In genomic region chr3:125240496-125240895, GRCh38 we compare ENCODE assay signal across 20 cellular contexts. TPM values are rescaled to one million over a fixed set of nuclear protein-coding genes. Genes with fewer than 3 reads are reported as not detected.
DNase-seq lines count a peak whose midpoint lies in the region; ATAC-seq and TF ChIP-seq lines count a peak whose summit lies in the region.
"Had no signal": no experiment of that assay in that cellular context is flagged by ENCODE, and none has a peak within 500 bp of the region (broad histone marks: within the 10 kb centered on the region; RNA-seq: fewer than 3 reads in every experiment).

No MANE protein-coding gene starts in this region.

- no peaks in the 10 kb centered on the region for H3K9me3 ChIP-seq in SK-N-MC (ENCODE audit: low read depth, low read length)
- H3K9me3 ChIP-seq: SJSA1, spleen, transverse colon had no signal

- no peaks in the 10 kb centered on the region for H3K9me3 Mint-ChIP-seq in HFFc6
- no peaks in the 10 kb centered on the region for H3K9me3 Mint-ChIP-seq in natural killer cell treated with Interleukin-12 subunit alpha and Interleukin-12 subunit beta and Interleukin-15 and Interleukin-18, amount 100 ng/mL, for 72 hours

- H3K4me3 Mint-ChIP-seq in HFFc6 = 0 out of 2 replicates have a peak overlapping the region, but pooled peaks have one; percentile 4
- H3K4me3 Mint-ChIP-seq in natural killer cell treated with Interleukin-12 subunit alpha and Interleukin-12 subunit beta and Interleukin-15 and Interleukin-18, amount 100 ng/mL, for 72 hours = no peak overlapping the region
- H3K4me3 Mint-ChIP-seq: activated CD4-positive, alpha-beta T cell treated with anti-CD3 and anti-CD28 coated beads for 36 hours; naive thymus-derived CD4-positive, alpha-beta T cell; stimulated activated effector memory CD8-positive, alpha-beta T cell treated with anti-CD3 and anti-CD28 coated beads, Interleukin-12 subunit alpha, Interleukin-12 subunit beta, amount 100 ng/mL, for 72 hours had no signal

- no peak overlapping the region; the same call in 1 of the 2 replicates for H3K27ac Mint-ChIP-seq in HFFc6
- peak overlapping the region in 1 of 2 donors; percentile 36 for H3K27ac Mint-ChIP-seq in natural killer cell treated with Interleukin-12 subunit alpha and Interleukin-12 subunit beta and Interleukin-15 and Interleukin-18, amount 100 ng/mL, for 72 hours
- H3K27ac Mint-ChIP-seq: activated CD4-positive, alpha-beta T cell treated with anti-CD3 and anti-CD28 coated beads for 36 hours; stimulated activated effector memory CD8-positive, alpha-beta T cell treated with anti-CD3 and anti-CD28 coated beads, Interleukin-12 subunit alpha, Interleukin-12 subunit beta, amount 100 ng/mL, for 72 hours had no signal

- peak overlapping the region; percentile 14; the same call in 1 of the 2 replicates for H3K27ac ChIP-seq in SK-N-MC
- H3K27ac ChIP-seq: C4-2B, SJSA1, spleen, transverse colon had no signal

- TF ChIP-seq CTCF in HFFc6 (IDR thresholded peaks at IDR 0.05) (no peak), fibroblast of mammary gland (conservative IDR thresholded peaks at IDR 0.05; ENCODE audit: control insufficient read depth, insufficient read depth, low read depth, low read length) (no peak)

- peaks cover 60% of the 10 kb centered on the region for H3K4me1 Mint-ChIP-seq in HFFc6 (ENCODE audit: low read depth)
- H3K4me1 Mint-ChIP-seq in natural killer cell treated with Interleukin-12 subunit alpha and Interleukin-12 subunit beta and Interleukin-15 and Interleukin-18, amount 100 ng/mL, for 72 hours (ENCODE audit: low read depth in 2 of 2) = peaks cover 32 to 38% of the 10 kb centered on the region in 2 donors
- H3K4me1 Mint-ChIP-seq: activated CD4-positive, alpha-beta T cell treated with anti-CD3 and anti-CD28 coated beads for 36 hours had no signal

- peak; percentile 46 to 68 for ATAC-seq in natural killer cell treated with Interleukin-12 subunit alpha and Interleukin-12 subunit beta and Interleukin-15 and Interleukin-18, amount 100 ng/mL, for 72 hours
- ATAC-seq in Right ventricle myocardium inferior = no peak
- ATAC-seq: activated CD4-positive, alpha-beta T cell treated with anti-CD3 and anti-CD28 coated beads for 36 hours; left ventricle myocardium superior; naive thymus-derived CD4-positive, alpha-beta T cell; stimulated activated effector memory CD8-positive, alpha-beta T cell treated with anti-CD3 and anti-CD28 coated beads, Interleukin-12 subunit alpha, Interleukin-12 subunit beta, amount 100 ng/mL, for 72 hours had no signal

- intact Hi-C loops in Right ventricle myocardium inferior (cut with DNase I) = no loop called here

- H3K4me3 ChIP-seq in SK-N-MC = no peak overlapping the region
- no peak overlapping the region for H3K4me3 ChIP-seq in fibroblast of mammary gland (ENCODE audit: control insufficient read depth, low read depth, low read length)
- H3K4me3 ChIP-seq: SJSA1, spleen, transverse colon had no signal

- no peak overlapping the region for H3K9ac ChIP-seq in SK-N-MC (ENCODE audit: insufficient read length)

- peaks cover 38% of the 10 kb centered on the region for H3K36me3 Mint-ChIP-seq in HFFc6 (ENCODE audit: low read depth)
- peaks cover 9% of the 10 kb centered on the region for H3K36me3 Mint-ChIP-seq in natural killer cell treated with Interleukin-12 subunit alpha and Interleukin-12 subunit beta and Interleukin-15 and Interleukin-18, amount 100 ng/mL, for 72 hours

- peaks cover 10% of the 10 kb centered on the region for H3K36me3 ChIP-seq in SK-N-MC (ENCODE audit: insufficient read depth, low read length)
- H3K36me3 ChIP-seq: SJSA1, transverse colon had no signal

- peaks cover 4% of the 10 kb centered on the region; the same call in 1 of the 2 replicates for H3K27me3 Mint-ChIP-seq in HFFc6 (ENCODE audit: insufficient read depth)
- no peaks in the 10 kb centered on the region for H3K27me3 Mint-ChIP-seq in natural killer cell treated with Interleukin-12 subunit alpha and Interleukin-12 subunit beta and Interleukin-15 and Interleukin-18, amount 100 ng/mL, for 72 hours
- H3K27me3 Mint-ChIP-seq: activated CD4-positive, alpha-beta T cell treated with anti-CD3 and anti-CD28 coated beads for 36 hours; naive thymus-derived CD4-positive, alpha-beta T cell had no signal

- DNase-seq in HFFc6 (peak; percentile 29), SK-N-MC (ENCODE audit: low read depth, low spot score) (no peak), fibroblast of mammary gland (ENCODE audit: low read depth) (peak; percentile 25), NCI-H1417 (lab: John Stamatoyannopoulos, UW) (no peak), Right ventricle myocardium inferior (ENCODE audit: missing footprints) (no peak), HK-2 (ENCODE audit: unreplicated experiment) (no peak)
- DNase-seq in natural killer cell treated with Interleukin-12 subunit alpha and Interleukin-12 subunit beta and Interleukin-15 and Interleukin-18, amount 100 ng/mL, for 72 hours (ENCODE audit: low spot score) = peak; percentile 63
- DNase-seq: activated CD4-positive, alpha-beta T cell treated with anti-CD3 and anti-CD28 coated beads for 36 hours; activated CD8-positive, alpha-beta memory T cell treated with anti-CD3 and anti-CD28 coated beads, Interleukin-2, amount 50 U/mL, for 4 hours; activated naive CD4-positive, alpha-beta T cell treated with Interleukin-2 at 50 U/mL for 16 hours; left ventricle myocardium superior; naive thymus-derived CD4-positive, alpha-beta T cell; NCI-H1436 treated with DMSO at 0.1 percent for 48 hours; NCI-H345; spleen; T1000; transverse colon had no signal

RNA-seq across cellular contexts. Expression of gene SLC12A8, which starts 27.9 kb away (rescaled TPM):
- 1 to 10 TPM; 1.8 to 4.6 (median 3.7) TPM for total RNA-seq in HFFc6 (2021; fragmentation: NEBNext Ultra II Directional; extraction: Animal tissue kit (Norgen Biotek cat#: 25700))
- 1 to 10 TPM; 2.7 to 4.7 TPM for total RNA-seq in natural killer cell treated with Interleukin-12 subunit alpha and Interleukin-12 subunit beta and Interleukin-15 and Interleukin-18, amount 100 ng/mL, for 72 hours
- 0.19 TPM for total RNA-seq in Right ventricle myocardium inferior

Comparison
In these comparisons a context has a peak if more than half of its experiments do, and no peak if none do; other contexts are left out.
1. DNase-seq: peak in HFFc6 (single experiment), fibroblast of mammary gland (single experiment) and natural killer cell treated with Interleukin-12 subunit alpha and Interleukin-12 subunit beta and Interleukin-15 and Interleukin-18, amount 100 ng/mL, for 72 hours (single experiment); none in SK-N-MC (single experiment), NCI-H1417 (0 of 3), Right ventricle myocardium inferior (single experiment) and HK-2 (single experiment).